Comparison of ENCODE assay signal across 12 cellular contexts in the genomic region with DNA sequence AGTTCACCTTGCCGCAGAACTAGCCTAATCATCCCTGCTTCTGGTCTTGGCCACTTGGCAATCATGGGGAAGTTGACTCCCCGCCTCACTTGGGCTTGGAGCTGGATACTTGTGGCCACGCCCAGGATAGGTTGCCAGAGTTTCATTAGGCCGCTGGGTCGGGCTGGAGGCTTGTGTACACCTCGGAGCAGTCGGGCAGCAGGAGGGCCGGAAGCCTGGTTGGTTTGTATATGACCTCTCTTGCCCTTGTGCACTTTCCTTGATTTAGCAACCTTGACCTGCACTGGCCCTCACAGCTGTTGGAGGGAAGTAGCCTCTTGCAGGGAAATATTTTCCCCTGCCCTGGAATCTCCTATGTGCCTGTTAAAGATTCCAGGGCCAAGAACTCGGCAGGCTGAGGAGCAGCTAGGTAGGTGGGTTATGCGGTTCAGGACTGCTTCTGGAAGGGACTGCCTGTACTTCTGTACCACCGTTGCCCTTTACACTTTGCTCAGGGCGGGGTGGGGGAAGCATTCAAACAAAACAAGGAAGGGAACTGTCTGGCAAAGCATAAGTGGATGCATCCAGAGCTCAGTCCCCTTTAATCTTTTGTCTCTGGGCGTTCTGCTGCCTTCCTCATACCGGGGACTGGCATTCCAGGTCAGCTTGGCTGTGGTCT.
DNase-seq lines count a peak whose midpoint lies in the region; ATAC-seq and TF ChIP-seq lines count a peak whose summit lies in the region.
"Had no signal": no experiment of that assay in that cellular context is flagged by ENCODE, and none has a peak within 500 bp of the region (broad histone marks: within the 10 kb centered on the region; RNA-seq: fewer than 3 reads in every experiment).

No MANE protein-coding gene starts in this region.

- H3K36me3 ChIP-seq in adipocyte (ENCODE audit: control insufficient read depth, insufficient read depth, low read length, severe bottlenecking) (peaks cover 42% of the 10 kb centered on the region), upper lobe of left lung (peaks cover 0 to 18% (median 0%) of the 10 kb centered on the region in 4 donors)

- H3K9me3 ChIP-seq in adipocyte (ENCODE audit: control insufficient read depth, low read length) (no peaks in the 10 kb centered on the region), upper lobe of left lung (no peaks in the 10 kb centered on the region)

- no peaks in the 10 kb centered on the region for H3K9me3 Mint-ChIP-seq in progenitor cell of endocrine pancreas (ENCODE audit: low read depth)
- no peaks in the 10 kb centered on the region for H3K9me3 Mint-ChIP-seq in mesothelial cell of epicardium
- H3K9me3 Mint-ChIP-seq: activated CD4-positive, alpha-beta memory T cell treated with anti-CD3 and anti-CD28 coated beads for 36 hours; T-helper 1 cell treated with Interleukin-12 subunit alpha and Interleukin-12 subunit beta and Interleukin-4 antibody, amounts not matched to agents 30 μg/mL and 1 μg/mL, for 36 hours had no signal

- peak; percentile 38 for ATAC-seq in Right ventricle myocardium superior (ENCODE audit: poor library complexity)
- ATAC-seq in upper lobe of left lung (ENCODE audit: low FRiP score in 2 of 2) = peak; percentile 41 to 70

- H3K4me1 Mint-ChIP-seq in progenitor cell of endocrine pancreas (ENCODE audit: low read depth) (no peaks in the 10 kb centered on the region), mesothelial cell of epicardium (peaks cover 3% of the 10 kb centered on the region)

- H3K27me3 ChIP-seq in adipocyte (replicated peaks; ENCODE audit: control insufficient read depth, insufficient read depth, low read length) (no peaks in the 10 kb centered on the region), upper lobe of left lung (no peaks in the 10 kb centered on the region)

- WGBS in upper lobe of left lung, 2 donors = 55% methylated on average over 9 to 14 of the region's 14 CpGs

- H3K27ac Mint-ChIP-seq in progenitor cell of endocrine pancreas = no peak overlapping the region
- H3K27ac Mint-ChIP-seq in mesothelial cell of epicardium = no peak overlapping the region
- H3K27ac Mint-ChIP-seq: activated CD4-positive, alpha-beta memory T cell treated with anti-CD3 and anti-CD28 coated beads for 36 hours; T-helper 1 cell treated with Interleukin-12 subunit alpha and Interleukin-12 subunit beta and Interleukin-4 antibody, amounts not matched to agents 30 μg/mL and 1 μg/mL, for 36 hours had no signal

- intact Hi-C loops in Right ventricle myocardium superior (cut with DNase I) = loop anchor here (5.0 to 10.0 kb wide), 2 partner anchors 194 to 516 kb away; no protein-coding TSS in a partner anchor

- peak overlapping the region in 3 of 4 donors; percentile 2 to 44 (median 35) for H3K27ac ChIP-seq in upper lobe of left lung

- H3K27me3 Mint-ChIP-seq in progenitor cell of endocrine pancreas (no peaks in the 10 kb centered on the region), mesothelial cell of epicardium (ENCODE audit: low read depth) (no peaks in the 10 kb centered on the region)
- H3K27me3 Mint-ChIP-seq: activated CD4-positive, alpha-beta memory T cell treated with anti-CD3 and anti-CD28 coated beads for 36 hours had no signal

- TF ChIP-seq CTCF in upper lobe of left lung (IDR thresholded peaks at IDR 0.05) (no peak), progenitor cell of endocrine pancreas (IDR thresholded peaks at IDR 0.05; ENCODE audit: unreplicated experiment) (no peak), mesothelial cell of epicardium (IDR thresholded peaks at IDR 0.05; ENCODE audit: unreplicated experiment) (no peak)

- H3K4me1 ChIP-seq in adipocyte (ENCODE audit: control insufficient read depth, insufficient read depth, low read length) (peaks cover 26% of the 10 kb centered on the region), upper lobe of left lung (peaks cover 0 to 22% (median 18%) of the 10 kb centered on the region in 4 donors)

- no peak overlapping the region for H3K4me3 Mint-ChIP-seq in progenitor cell of endocrine pancreas (ENCODE audit: low read depth)
- no peak overlapping the region for H3K4me3 Mint-ChIP-seq in mesothelial cell of epicardium
- H3K4me3 Mint-ChIP-seq: activated CD4-positive, alpha-beta memory T cell treated with anti-CD3 and anti-CD28 coated beads for 36 hours; T-helper 1 cell treated with Interleukin-12 subunit alpha and Interleukin-12 subunit beta and Interleukin-4 antibody, amounts not matched to agents 30 μg/mL and 1 μg/mL, for 36 hours had no signal

- H3K36me3 Mint-ChIP-seq in progenitor cell of endocrine pancreas (ENCODE audit: insufficient read depth) = peaks cover 11% of the 10 kb centered on the region
- peaks cover 10% of the 10 kb centered on the region for H3K36me3 Mint-ChIP-seq in mesothelial cell of epicardium

- DNase-seq in adipocyte (ENCODE audit: low read depth) (no peak), Right ventricle myocardium superior (peak; percentile 71), myocyte (ENCODE audit: low read depth) (peak; percentile 71), upper lobe of left lung (peak; percentile 19 to 60), progenitor cell of endocrine pancreas (ENCODE audit: low spot score, unreplicated experiment) (no peak), cerebellum (ENCODE audit: low spot score) (no peak), mesothelial cell of epicardium (ENCODE audit: low spot score in 2 of 2, unreplicated experiment in 2 of 2) (no peak)
- DNase-seq: activated CD4-positive, alpha-beta memory T cell treated with anti-CD3 and anti-CD28 coated beads for 36 hours; activated naive CD4-positive, alpha-beta T cell; glutamatergic neuron; NCI-H1694 had no signal

- peak overlapping the region; percentile 50 for H3K9ac ChIP-seq in adipocyte (ENCODE audit: low read length)

- no peak for TF ChIP-seq POLR2A in upper lobe of left lung (IDR thresholded peaks at IDR 0.05)

- H3K4me3 ChIP-seq in adipocyte (ENCODE audit: low read length) (no peak overlapping the region), upper lobe of left lung (no peak overlapping the region)

- no peak for TF ChIP-seq EP300 in upper lobe of left lung (IDR thresholded peaks at IDR 0.05)

Comparison
In these comparisons a context has a peak if more than half of its experiments do, and no peak if none do; other contexts are left out.
1. DNase-seq: peak in Right ventricle myocardium superior (single experiment), myocyte (single experiment) and upper lobe of left lung (2 of 2); none in adipocyte (single experiment), progenitor cell of endocrine pancreas (single experiment), cerebellum (single experiment) and mesothelial cell of epicardium (0 of 2).